In the genomic region with DNA sequence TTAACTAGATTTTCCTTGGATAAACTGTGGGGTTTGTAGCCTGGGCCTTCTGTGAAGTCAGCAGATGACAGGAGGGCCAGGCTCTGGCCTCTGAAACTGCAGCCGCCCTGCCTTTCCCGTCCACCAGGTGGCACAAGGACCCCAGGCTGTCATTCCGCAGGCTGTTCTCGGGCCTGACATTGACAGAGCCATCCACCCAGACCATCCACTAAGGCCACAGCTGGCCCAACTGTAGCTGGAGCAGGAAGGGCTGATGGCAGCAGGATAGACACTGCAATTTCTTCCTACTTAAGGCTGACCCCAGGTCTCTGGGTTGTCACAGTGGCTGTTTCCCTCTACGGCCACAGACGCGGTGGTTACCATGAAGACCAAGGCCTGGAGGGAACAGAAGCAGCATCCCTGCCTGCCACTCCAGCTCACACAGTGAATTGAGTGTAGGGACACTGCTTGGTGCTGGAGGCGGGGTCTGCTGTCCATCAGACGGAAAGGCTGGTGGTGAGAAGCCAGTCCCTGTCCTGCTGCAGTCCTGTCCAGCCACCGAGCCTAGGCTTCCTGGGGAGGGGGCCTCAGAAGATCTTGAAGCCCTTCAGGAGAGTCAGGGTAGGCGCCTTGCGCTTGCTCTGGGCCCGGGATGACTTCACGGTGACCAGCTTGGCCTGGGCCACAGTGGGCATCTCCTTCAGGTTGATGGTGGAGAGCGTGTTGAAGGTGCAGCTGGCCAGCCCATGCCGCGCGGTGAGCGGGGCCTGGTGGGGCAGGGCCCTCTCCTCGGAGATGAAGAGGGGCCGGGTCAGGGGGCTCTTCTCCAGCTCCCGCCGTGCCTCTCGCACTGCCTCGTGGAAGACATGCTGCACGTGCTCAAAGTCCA, we compare ENCODE assay signal across 8 cellular contexts. TPM values are rescaled to one million over a fixed set of nuclear protein-coding genes. Genes with fewer than 3 reads are reported as not detected.
DNase-seq lines count a peak whose midpoint lies in the region; ATAC-seq, FAIRE-seq and TF ChIP-seq lines count a peak whose summit lies in the region.

No MANE protein-coding gene starts in this region.

- TF ChIP-seq RAD21 in GM12878 (IDR thresholded peaks at IDR 0.05; ENCODE audit: insufficient read depth, low read depth, low read length), result peak; percentile 84

- TF ChIP-seq EP300 in GM12878 (IDR thresholded peaks at IDR 0.05; ENCODE audit: borderline replicate concordance in 1 of 2, control insufficient read depth in 1 of 2, low read depth in 2 of 2, low read length in 2 of 2), result no peak

- H3K27ac ChIP-seq in MM.1S (ENCODE audit: low read length) (no peak overlapping the region; the same call in 1 of the 2 replicates), GM12878 (ENCODE audit: control insufficient read depth, insufficient read depth) (no peak overlapping the region), smooth muscle cell (ENCODE audit: low read depth) (no peak overlapping the region)

- intact Hi-C loops in GM12878 (cut with micrococcal nuclease; ENCODE audit: unreplicated experiment), result loop anchor here (1.0 to 5.0 kb wide), 4 partner anchors 24 to 242 kb away; partner anchors contain the start of gene RNU5A-1

- TF ChIP-seq CTCF in MM.1S (IDR thresholded peaks at IDR 0.05; ENCODE audit: low read length) (peak; percentile 83), GM12878 (IDR thresholded peaks at IDR 0.05 in 2 of 3, conservative IDR thresholded peaks at IDR 0.05 in 1 of 3; ENCODE audit: control insufficient read depth in 2 of 3, extremely low read depth in 1 of 3, insufficient read depth in 1 of 3, low read depth in 3 of 3, low read length in 3 of 3) (peak; percentile 89 to 93 (median 89)), smooth muscle cell (IDR thresholded peaks at IDR 0.05; ENCODE audit: borderline replicate concordance, insufficient read depth, poor library complexity, severe bottlenecking) (peak; percentile 91)

- no peaks in the 10 kb centered on the region for H3K27me3 ChIP-seq in MM.1S (replicated peaks; ENCODE audit: insufficient read depth, low read length)
- H3K27me3 ChIP-seq in GM12878 (replicated peaks in 1 of 2; ENCODE audit: control insufficient read depth in 2 of 2, insufficient read depth in 2 of 2, low read length in 1 of 2), result no peaks in the 10 kb centered on the region
- H3K27me3 ChIP-seq in smooth muscle cell (ENCODE audit: low read depth), result no peaks in the 10 kb centered on the region

- FAIRE-seq in GM12878 (lab: Jason Lieb, UNC), result peak; percentile 73

- WGBS in GM12878 (ENCODE audit: insufficient coverage, insufficient replicate concordance, low lambda C conversion rate, missing lambda C conversion rate), result 57% methylated on average over 26 of the region's 26 CpGs
- 79% methylated on average over 20 of the region's 26 CpGs for WGBS in smooth muscle cell (ENCODE audit: low lambda C conversion rate)

- H3F3A ChIP-seq in MM.1S (ENCODE audit: insufficient read depth, low read length), result peaks cover 40% of the 10 kb centered on the region
- H3F3A ChIP-seq in smooth muscle cell (ENCODE audit: low read depth), result no peaks in the 10 kb centered on the region

- peak; percentile 40 to 55 for DNase-seq in NCI-H2081 (lab: John Stamatoyannopoulos, UW)
- no peak for DNase-seq in NCI-H2081 treated with DMSO at 0.1 percent for 48 hours (lab: John Stamatoyannopoulos, UW)
- DNase-seq in MM.1S, result peak; percentile 67
- peak in 1 of 3 donors; percentile 37 for DNase-seq in T-helper 17 cell
- no peak for DNase-seq in GM12878 (ENCODE audit: low read depth, low spot score)
- DNase-seq in hypothalamus (lab: John Stamatoyannopoulos, UW), result peak in 44 of 51 donors; percentile 23 to 84 (median 62)
- no peak for DNase-seq in smooth muscle cell (lab: John Stamatoyannopoulos, UW; ENCODE audit: unreplicated experiment)

- H3K27me3 Mint-ChIP-seq in T-helper 17 cell, result peaks cover 16% of the 10 kb centered on the region

- POLR2A ChIA-PET in GM12878 (lab: Charles Lee), result interaction anchor here (0.5 to 1.7 kb wide), 2 partner anchors 11 to 232 kb away, joined by 4 to 6 read pairs; partner anchors contain the start of gene PARP16

- RAD21 ChIA-PET in GM12878 (lab: Charles Lee; ENCODE audit: unreplicated experiment), result interaction anchor here (0.7 to 3.5 kb wide), 6 partner anchors 11 to 87 kb away, joined by 3 to 15 read pairs (median 4); no protein-coding TSS in a partner anchor

- in situ Hi-C loops in GM12878 (cut with MboI), result no loop called here

- no peak overlapping the region for H3K4me2 ChIP-seq in MM.1S (ENCODE audit: low read depth, low read length)
- H3K4me2 ChIP-seq in GM12878 (ENCODE audit: control insufficient read depth, insufficient read depth), result no peak overlapping the region
- no peak overlapping the region for H3K4me2 ChIP-seq in smooth muscle cell

- BruUV-seq in GM12878 (replicated peaks; lab: Mats Ljungman, UMichigan), result no TSS peak

- TF ChIP-seq POLR2A in GM12878 (IDR thresholded peaks at IDR 0.05; ENCODE audit: low read depth, low read length), result no peak

- H4K20me1 ChIP-seq in MM.1S (ENCODE audit: insufficient read depth, low read length) (no peaks in the 10 kb centered on the region), GM12878 (ENCODE audit: control insufficient read depth, insufficient read depth) (no peaks in the 10 kb centered on the region), smooth muscle cell (ENCODE audit: low read depth) (no peaks in the 10 kb centered on the region)

- H3K4me3 ChIP-seq in MM.1S (ENCODE audit: low read length) (no peak overlapping the region), GM12878 (no peak overlapping the region), smooth muscle cell (no peak overlapping the region)

- H3K9me2 ChIP-seq in MM.1S (replicated peaks; ENCODE audit: insufficient read depth, low read length), result no peaks in the 10 kb centered on the region

- H3K4me1 Mint-ChIP-seq in T-helper 17 cell, result peaks cover 4% of the 10 kb centered on the region

- H3K36me3 ChIP-seq in MM.1S (replicated peaks; ENCODE audit: insufficient read depth, low read length) (no peaks in the 10 kb centered on the region), GM12878 (ENCODE audit: control insufficient read depth in 2 of 2, insufficient read depth in 2 of 2, low read length in 1 of 2) (no peaks in the 10 kb centered on the region), smooth muscle cell (ENCODE audit: low read depth) (no peaks in the 10 kb centered on the region)

- H3K9ac ChIP-seq in MM.1S (ENCODE audit: low read length), result no peak overlapping the region
- no peak overlapping the region for H3K9ac ChIP-seq in GM12878 (ENCODE audit: control insufficient read depth, insufficient read depth, low read length)
- H3K9ac ChIP-seq in smooth muscle cell (ENCODE audit: low read depth), result no peak overlapping the region

- no peak overlapping the region for H3K4me3 Mint-ChIP-seq in T-helper 17 cell

- SMC1A ChIA-PET in GM12878 (lab: Charles Lee; ENCODE audit: uncharacterized antibody, unreplicated experiment), result interaction anchor here (0.5 to 2.7 kb wide), 10 partner anchors 8 to 245 kb away, joined by 3 to 11 read pairs (median 4); no protein-coding TSS in a partner anchor

- no peaks in the 10 kb centered on the region for H3K9me3 ChIP-seq in MM.1S (replicated peaks; ENCODE audit: insufficient read depth, low read length)
- H3K9me3 ChIP-seq in T-helper 17 cell (ENCODE audit: control insufficient read depth, low read length, poor library complexity, severe bottlenecking), result no peaks in the 10 kb centered on the region
- H3K9me3 ChIP-seq in GM12878 (replicated peaks; ENCODE audit: control insufficient read depth, insufficient read depth, low read length), result no peaks in the 10 kb centered on the region
- no peaks in the 10 kb centered on the region for H3K9me3 ChIP-seq in smooth muscle cell (replicated peaks; ENCODE audit: low read depth)

- no peaks in the 10 kb centered on the region for H3K79me2 ChIP-seq in MM.1S (ENCODE audit: low read length)
- H3K79me2 ChIP-seq in GM12878 (ENCODE audit: control insufficient read depth, insufficient read depth, low read length), result no peaks in the 10 kb centered on the region
- no peaks in the 10 kb centered on the region for H3K79me2 ChIP-seq in smooth muscle cell (ENCODE audit: low read depth)

- no peak overlapping the region for H3K27ac Mint-ChIP-seq in T-helper 17 cell

- peak overlapping the region; percentile 67; the same call in 1 of the 2 replicates for H2AFZ ChIP-seq in MM.1S (ENCODE audit: low read length)
- H2AFZ ChIP-seq in GM12878 (ENCODE audit: control insufficient read depth, low read depth, low read length), result no peak overlapping the region
- H2AFZ ChIP-seq in smooth muscle cell (ENCODE audit: low read depth), result no peak overlapping the region

- peak; percentile 26 for ATAC-seq in T-helper 17 cell
- peak; percentile 82 for ATAC-seq in GM12878
- ATAC-seq in GM19328 (IDR thresholded peaks at IDR 0.05; ENCODE audit: unreplicated experiment), result no peak

- CTCF ChIA-PET in GM12878 (lab: Yijun Ruan, JAX), result interaction anchor here (0.9 to 4.1 kb wide), 17 partner anchors 8 to 245 kb away, joined by 3 to 38 read pairs (median 4); partner anchors contain the start of gene UBAP1L

- peaks cover 2% of the 10 kb centered on the region for H3K36me3 Mint-ChIP-seq in T-helper 17 cell (ENCODE audit: low read depth)

- peaks cover 45% of the 10 kb centered on the region for H3K4me1 ChIP-seq in MM.1S (ENCODE audit: low read length)
- H3K4me1 ChIP-seq in GM12878 (ENCODE audit: control insufficient read depth, insufficient read depth, low read length), result peaks cover 6% of the 10 kb centered on the region
- no peaks in the 10 kb centered on the region for H3K4me1 ChIP-seq in smooth muscle cell (ENCODE audit: low read depth)

RNA-seq across cellular contexts. Expression of gene SLC51B, which starts 9.4 kb away (rescaled TPM):
- not detected for total RNA-seq in T-helper 17 cell
- total RNA-seq in GM12878 (2013; cell fraction: nucleolus; rRNA removed), result not detected in 2 replicates
- 0.17 TPM in 1 of 2 replicates, not detected in the other for total RNA-seq in GM12878 (2014; rRNA removed)
- not detected in 2 replicates for total RNA-seq in GM12878 (2014; rRNA removed; fragmentation: Illumina TruSeq; extraction: Trizol)
- not detected in 2 replicates for total RNA-seq in GM12878 (2021)
- polyA plus RNA-seq in GM12878 (2011; ENCODE audit: low read depth), result not detected
- polyA plus RNA-seq in GM12878 (2011; rRNA removed), result 0.13 TPM in 1 of 2 replicates, not detected in the other
- 0.06 and 0.08 TPM in 2 replicates for polyA plus RNA-seq in GM12878 (2011; cell fraction: cytosol; rRNA removed)
- not detected in 2 replicates for polyA plus RNA-seq in GM12878 (2011; cell fraction: nucleus; rRNA removed)
- polyA plus RNA-seq in GM12878 (2012), result not detected in 2 replicates
- not detected in 2 replicates for polyA plus RNA-seq in GM12878 (2014; fragmentation: Illumina TruSeq; extraction: Trizol)
- polyA plus RNA-seq in GM12878 (2014; fragmentation: Nextera tagmentation; extraction: Ambion mirVana), result under 1 TPM; 0.05 to 0.13 TPM
- polyA plus RNA-seq in GM12878 (2014; rRNA removed), result not detected in 2 replicates
- not detected for polyA plus RNA-seq in GM12878 (2016; fragmentation: Nextera tagmentation; extraction: Ambion mirVana)
- polyA minus RNA-seq in GM12878 (2011; rRNA and poly(A)+ RNA removed), result not detected in 2 replicates
- polyA minus RNA-seq in GM12878 (2011; cell fraction: cytosol; rRNA and poly(A)+ RNA removed), result not detected in 2 replicates
- polyA minus RNA-seq in GM12878 (2011; cell fraction: nucleus; rRNA and poly(A)+ RNA removed), result not detected in 2 replicates
- not detected in 2 replicates for total RNA-seq in smooth muscle cell
- polyA plus RNA-seq in smooth muscle cell, result not detected in 2 replicates

RNA-seq across cellular contexts. Expression of gene RASL12, which starts 13.2 kb away (rescaled TPM):
- total RNA-seq in T-helper 17 cell (not detected), GM12878 (2014; rRNA removed) (0.06 TPM in 1 of 2 replicates, not detected in the other), GM12878 (2014; rRNA removed; fragmentation: Illumina TruSeq; extraction: Trizol) (not detected in 2 replicates), GM12878 (2021) (0.10 TPM in 1 of 2 replicates, not detected in the other), smooth muscle cell (8.7 and 11.8 TPM in 2 replicates)
- total RNA-seq in GM12878 (2013; cell fraction: nucleolus; rRNA removed), result not detected in 2 replicates
- polyA plus RNA-seq in GM12878 (2011; ENCODE audit: low read depth), result 0.12 TPM
- polyA plus RNA-seq in GM12878 (2011; rRNA removed) (not detected in 2 replicates), GM12878 (2014; fragmentation: Illumina TruSeq; extraction: Trizol) (0.06 TPM in 1 of 2 replicates, not detected in the other), GM12878 (2014; fragmentation: Nextera tagmentation; extraction: Ambion mirVana) (not detected), GM12878 (2014; rRNA removed) (0.08 TPM in 1 of 2 replicates, not detected in the other), GM12878 (2016; fragmentation: Nextera tagmentation; extraction: Ambion mirVana) (not detected), smooth muscle cell (14.6 and 15.0 TPM in 2 replicates)
- polyA plus RNA-seq in GM12878 (2011; cell fraction: cytosol; rRNA removed), result not detected in 2 replicates
- polyA plus RNA-seq in GM12878 (2011; cell fraction: nucleus; rRNA removed), result not detected in 2 replicates
- 0.05 and 0.24 TPM in 2 replicates for polyA plus RNA-seq in GM12878 (2012)
- polyA minus RNA-seq in GM12878 (2011; rRNA and poly(A)+ RNA removed), result not detected in 2 replicates
- polyA minus RNA-seq in GM12878 (2011; cell fraction: cytosol; rRNA and poly(A)+ RNA removed), result not detected in 2 replicates
- not detected in 2 replicates for polyA minus RNA-seq in GM12878 (2011; cell fraction: nucleus; rRNA and poly(A)+ RNA removed)

RNA-seq across cellular contexts. Expression of gene KBTBD13, which starts 22.0 kb away (rescaled TPM):
- not detected for total RNA-seq in T-helper 17 cell
- total RNA-seq in GM12878 (2013; cell fraction: nucleolus; rRNA removed), result not detected in 2 replicates
- 0.06 TPM in 1 of 2 replicates, not detected in the other for total RNA-seq in GM12878 (2014; rRNA removed)
- not detected in 2 replicates for total RNA-seq in GM12878 (2014; rRNA removed; fragmentation: Illumina TruSeq; extraction: Trizol)
- not detected in 2 replicates for total RNA-seq in GM12878 (2021)
- 0.07 TPM for polyA plus RNA-seq in GM12878 (2011; ENCODE audit: low read depth)
- polyA plus RNA-seq in GM12878 (2011; rRNA removed), result not detected in 2 replicates
- not detected in 2 replicates for polyA plus RNA-seq in GM12878 (2011; cell fraction: cytosol; rRNA removed)
- polyA plus RNA-seq in GM12878 (2011; cell fraction: nucleus; rRNA removed), result not detected in 2 replicates
- polyA plus RNA-seq in GM12878 (2012), result 0.09 and 0.13 TPM in 2 replicates
- not detected in 2 replicates for polyA plus RNA-seq in GM12878 (2014; fragmentation: Illumina TruSeq; extraction: Trizol)
- not detected for polyA plus RNA-seq in GM12878 (2014; fragmentation: Nextera tagmentation; extraction: Ambion mirVana)
- polyA plus RNA-seq in GM12878 (2014; rRNA removed), result 0.04 TPM in 1 of 2 replicates, not detected in the other
- not detected for polyA plus RNA-seq in GM12878 (2016; fragmentation: Nextera tagmentation; extraction: Ambion mirVana)
- polyA minus RNA-seq in GM12878 (2011; rRNA and poly(A)+ RNA removed), result not detected in 2 replicates
- polyA minus RNA-seq in GM12878 (2011; cell fraction: cytosol; rRNA and poly(A)+ RNA removed), result not detected in 2 replicates
- not detected in 2 replicates for polyA minus RNA-seq in GM12878 (2011; cell fraction: nucleus; rRNA and poly(A)+ RNA removed)
- not detected in 2 replicates for total RNA-seq in smooth muscle cell
- polyA plus RNA-seq in smooth muscle cell, result 0.11 and 0.66 TPM in 2 replicates

RNA-seq across cellular contexts. Expression of gene MTFMT, which starts 25.1 kb away (rescaled TPM):
- total RNA-seq in T-helper 17 cell (1 to 10 TPM; 8.6 to 9.1 TPM), GM12878 (2014; rRNA removed) (17.4 and 21.1 TPM in 2 replicates), GM12878 (2014; rRNA removed; fragmentation: Illumina TruSeq; extraction: Trizol) (16.1 and 16.9 TPM in 2 replicates), GM12878 (2021) (16.1 and 16.7 TPM in 2 replicates), smooth muscle cell (16.8 and 19.9 TPM in 2 replicates)
- 19.4 and 20.0 TPM in 2 replicates for total RNA-seq in GM12878 (2013; cell fraction: nucleolus; rRNA removed)
- polyA plus RNA-seq in GM12878 (2011; ENCODE audit: low read depth), result 3.5 TPM
- polyA plus RNA-seq in GM12878 (2011; rRNA removed) (18.1 and 21.2 TPM in 2 replicates), GM12878 (2014; fragmentation: Illumina TruSeq; extraction: Trizol) (18.3 and 20.0 TPM in 2 replicates), GM12878 (2014; fragmentation: Nextera tagmentation; extraction: Ambion mirVana) (1 to 10 TPM; 1.7 to 3.3 TPM), GM12878 (2014; rRNA removed) (14.7 and 17.3 TPM in 2 replicates), GM12878 (2016; fragmentation: Nextera tagmentation; extraction: Ambion mirVana) (10 to 100 TPM; 25.9 to 29.8 TPM), smooth muscle cell (11.3 and 15.5 TPM in 2 replicates)
- polyA plus RNA-seq in GM12878 (2011; cell fraction: cytosol; rRNA removed), result 10.9 and 12.0 TPM in 2 replicates
- 6.0 and 8.0 TPM in 2 replicates for polyA plus RNA-seq in GM12878 (2011; cell fraction: nucleus; rRNA removed)
- polyA plus RNA-seq in GM12878 (2012), result 8.4 and 9.9 TPM in 2 replicates
- polyA minus RNA-seq in GM12878 (2011; rRNA and poly(A)+ RNA removed), result 5.6 and 6.7 TPM in 2 replicates
- polyA minus RNA-seq in GM12878 (2011; cell fraction: cytosol; rRNA and poly(A)+ RNA removed), result 4.9 TPM in 2 replicates
- 2.9 and 8.8 TPM in 2 replicates for polyA minus RNA-seq in GM12878 (2011; cell fraction: nucleus; rRNA and poly(A)+ RNA removed)

Comparison
In these comparisons a context has a peak if more than half of its experiments do, and no peak if none do; other contexts are left out.
1. DNase-seq: peak in NCI-H2081 (2 of 2), MM.1S (single experiment) and hypothalamus (44 of 51); none in NCI-H2081 treated with DMSO at 0.1 percent for 48 hours (single experiment), GM12878 (single experiment) and smooth muscle cell (single experiment).
2. Peak in every context shown above with its lines, with median percentiles within 50 percentile points of each other: CTCF ChIP-seq.